24 cellular contexts compared by ENCODE assay signal in the genomic region with DNA sequence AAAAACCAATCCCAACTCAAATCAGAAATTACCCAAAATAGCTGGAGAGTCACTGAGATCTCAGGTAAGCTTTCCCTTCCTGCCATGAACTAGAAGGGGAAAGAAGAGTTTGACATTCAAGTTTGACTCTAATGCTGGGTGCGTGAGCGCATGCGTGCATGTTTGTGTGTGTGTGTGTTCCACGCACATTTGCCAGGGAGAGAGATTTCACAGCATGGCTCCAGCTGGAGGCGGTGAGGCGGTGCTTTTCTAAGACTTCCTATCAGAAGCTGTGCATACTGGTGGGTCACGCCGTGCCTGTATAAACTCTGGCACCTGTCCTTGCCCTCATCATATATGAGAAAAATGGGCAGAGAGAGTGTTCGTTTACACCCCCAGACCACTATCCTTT. TPM values are rescaled to one million over a fixed set of nuclear protein-coding genes. Genes with fewer than 3 reads are reported as not detected.
DNase-seq lines count a peak whose midpoint lies in the region; ATAC-seq and TF ChIP-seq lines count a peak whose summit lies in the region.
"Had no signal": no experiment of that assay in that cellular context is flagged by ENCODE, and none has a peak within 500 bp of the region (broad histone marks: within the 10 kb centered on the region; RNA-seq: fewer than 3 reads in every experiment).

No MANE protein-coding gene starts in this region.

- ATAC-seq in CD4-positive, alpha-beta T cell (ENCODE audit: poor library complexity) = no peak
- ATAC-seq in central memory CD8-positive, alpha-beta T cell (replicated peaks; ENCODE audit: extremely low read depth, poor library complexity, severe bottlenecking) = no peak
- ATAC-seq in HG03025 (IDR thresholded peaks at IDR 0.05; ENCODE audit: low FRiP score, unreplicated experiment) = no peak
- ATAC-seq: activated naive CD4-positive, alpha-beta T cell treated with anti-CD3 and anti-CD28 coated beads, Interleukin-2, amount 50 U/mL, for 72 hours; left colon; pancreas; right lobe of liver had no signal

- H3K4me3 ChIP-seq in OCI-LY1 (ENCODE audit: low read depth, low read length, poor library complexity, severe bottlenecking) = peak overlapping the region; percentile 66
- H3K4me3 ChIP-seq: colonic mucosa, pancreas, PC-9, right lobe of liver had no signal

- H3K79me2 ChIP-seq in OCI-LY1 (ENCODE audit: insufficient read depth, low read length) = no peaks in the 10 kb centered on the region

- intact Hi-C loops in CD4-positive, alpha-beta T cell (cut with DNase I, micrococcal nuclease) = loop anchor here in 1 of 2 experiments (5.0 kb wide), 1 partner anchor 248 kb away; no protein-coding TSS in a partner anchor

- H3K9me3 ChIP-seq in CD4-positive, alpha-beta T cell (ENCODE audit: control insufficient read depth, low read length) = no peaks in the 10 kb centered on the region
- no peaks in the 10 kb centered on the region for H3K9me3 ChIP-seq in OCI-LY1 (ENCODE audit: low read length)
- H3K9me3 ChIP-seq: colonic mucosa, pancreas, right lobe of liver had no signal

- no peak for TF ChIP-seq CTCF in CD4-positive, alpha-beta T cell (IDR thresholded peaks at IDR 0.05)
- TF ChIP-seq CTCF in OCI-LY1 (IDR thresholded peaks at IDR 0.05; ENCODE audit: low read length) = no peak

- no peak overlapping the region for H3K27ac ChIP-seq in CD4-positive, alpha-beta T cell (ENCODE audit: low read depth, low read length)
- H3K27ac ChIP-seq in OCI-LY1 (ENCODE audit: low read depth, low read length, poor library complexity, severe bottlenecking) = peak overlapping the region; percentile 95
- H3K27ac ChIP-seq: colonic mucosa, pancreas, PC-9, right lobe of liver had no signal

- POLR2A ChIA-PET in CD4-positive, alpha-beta T cell (lab: Charles Lee) = no interaction called here

- H3K9me2 ChIP-seq in OCI-LY1 (ENCODE audit: low read depth, low read length) = no peaks in the 10 kb centered on the region

- H3K4me3 Mint-ChIP-seq in CD4-positive, alpha-beta T cell = peak overlapping the region; percentile 74
- H3K4me3 Mint-ChIP-seq in central memory CD8-positive, alpha-beta T cell = peak overlapping the region; percentile 89

- peak overlapping the region; percentile 86 for H3K4me2 ChIP-seq in OCI-LY1 (ENCODE audit: low read length)
- H3K4me2 ChIP-seq: PC-9 had no signal

- H3K9me3 Mint-ChIP-seq in CD4-positive, alpha-beta T cell = no peaks in the 10 kb centered on the region
- H3K9me3 Mint-ChIP-seq in central memory CD8-positive, alpha-beta T cell = no peaks in the 10 kb centered on the region
- H3K9me3 Mint-ChIP-seq: activated naive CD4-positive, alpha-beta T cell treated with anti-CD3 and anti-CD28 coated beads, Interleukin-2, amount 50 U/mL, for 72 hours; activated T-helper 1 cell treated with anti-CD3 and anti-CD28 coated beads, Interleukin-12 subunit alpha, Interleukin-12 subunit beta, Interleukin-2, Interleukin-4 antibody, amounts not matched to agents 30 ng/mL and 10 ng/mL and 1 ng/mL, durations not matched to agents 14 hours and 24 hours and 36 hours had no signal

- H2AFZ ChIP-seq in OCI-LY1 (ENCODE audit: low read length) = no peak overlapping the region
- H2AFZ ChIP-seq: PC-9 had no signal

- H4K20me1 ChIP-seq in OCI-LY1 (ENCODE audit: insufficient read depth, low read length) = no peaks in the 10 kb centered on the region

- peaks cover 60% of the 10 kb centered on the region for H3K4me1 ChIP-seq in OCI-LY1 (ENCODE audit: insufficient read depth, low read length, severe bottlenecking)
- H3K4me1 ChIP-seq: pancreas had no signal

- peaks cover 11% of the 10 kb centered on the region for H3K4me1 Mint-ChIP-seq in CD4-positive, alpha-beta T cell (ENCODE audit: low read depth)
- peaks cover 6% of the 10 kb centered on the region for H3K4me1 Mint-ChIP-seq in central memory CD8-positive, alpha-beta T cell

- no peaks in the 10 kb centered on the region for H3K27me3 Mint-ChIP-seq in CD4-positive, alpha-beta T cell
- H3K27me3 Mint-ChIP-seq in central memory CD8-positive, alpha-beta T cell = no peaks in the 10 kb centered on the region

- no peaks in the 10 kb centered on the region for H3K36me3 Mint-ChIP-seq in CD4-positive, alpha-beta T cell (ENCODE audit: low read depth)
- peaks cover 4% of the 10 kb centered on the region for H3K36me3 Mint-ChIP-seq in central memory CD8-positive, alpha-beta T cell (ENCODE audit: insufficient read depth)
- H3K36me3 Mint-ChIP-seq: CD4-positive, alpha-beta memory T cell had no signal

- H3F3A ChIP-seq in OCI-LY1 (ENCODE audit: insufficient read depth, low read length) = no peaks in the 10 kb centered on the region; the same call in 1 of the 2 replicates

- H3K36me3 ChIP-seq in OCI-LY1 (ENCODE audit: insufficient read depth, low read length) = peaks cover 13% of the 10 kb centered on the region; the same call in 1 of the 2 replicates
- H3K36me3 ChIP-seq: colonic mucosa, pancreas, right lobe of liver had no signal

- H3K27ac Mint-ChIP-seq in CD4-positive, alpha-beta T cell = no peak overlapping the region
- no peak overlapping the region for H3K27ac Mint-ChIP-seq in central memory CD8-positive, alpha-beta T cell (ENCODE audit: low read depth)
- H3K27ac Mint-ChIP-seq: activated naive CD4-positive, alpha-beta T cell treated with anti-CD3 and anti-CD28 coated beads, Interleukin-2, amount 50 U/mL, for 72 hours; activated T-helper 1 cell treated with anti-CD3 and anti-CD28 coated beads, Interleukin-12 subunit alpha, Interleukin-12 subunit beta, Interleukin-2, Interleukin-4 antibody, amounts not matched to agents 30 ng/mL and 10 ng/mL and 1 ng/mL, durations not matched to agents 14 hours and 24 hours and 36 hours had no signal

- CTCF ChIA-PET in CD4-positive, alpha-beta T cell (lab: Charles Lee) = no interaction called here

- no peak for DNase-seq in CD4-positive, alpha-beta T cell
- DNase-seq in central memory CD8-positive, alpha-beta T cell (ENCODE audit: low spot score in 2 of 2) = no peak
- DNase-seq in occipital lobe (lab: John Stamatoyannopoulos, UW) (peak; percentile 24), dermis blood vessel endothelial cell (no peak), SHP77 treated with DMSO at 0.1 percent for 48 hours (lab: John Stamatoyannopoulos, UW) (no peak)
- DNase-seq: activated CD4-positive, alpha-beta T cell treated with anti-CD3 and anti-CD28 coated beads for 4 hours; CD4-positive, alpha-beta memory T cell; colonic mucosa; DMS79; left colon; mesenchymal stem cell; NCI-H1105; NCI-H2029 treated with DMSO at 0.1 percent for 48 hours; NCI-H345; pancreas; PC-9; right lobe of liver; SIG-M5; T-helper 1 cell had no signal

- H3K27me3 ChIP-seq in CD4-positive, alpha-beta T cell (ENCODE audit: control insufficient read depth, insufficient read depth, low read length) = no peaks in the 10 kb centered on the region
- no peaks in the 10 kb centered on the region for H3K27me3 ChIP-seq in OCI-LY1 (ENCODE audit: insufficient read depth, low read length)
- H3K27me3 ChIP-seq: colonic mucosa, pancreas, right lobe of liver had no signal

- H3K9ac ChIP-seq in OCI-LY1 (ENCODE audit: low read length) = peak overlapping the region; percentile 77

RNA-seq across cellular contexts. Expression of gene KCNK12, which starts 51.6 kb away (rescaled TPM):
- total RNA-seq in CD4-positive, alpha-beta T cell = under 1 TPM; 0.11 to 0.20 TPM
- total RNA-seq in occipital lobe = 1.1 TPM
- under 0.01 TPM in 1 of 2 replicates, not detected in the other for total RNA-seq in dermis blood vessel endothelial cell
- total RNA-seq: PC-9, right lobe of liver, ureter had no signal
